8 cellular contexts compared by ENCODE assay signal in genomic region chr3:128726691-128727031, GRCh38. TPM values are rescaled to one million over a fixed set of nuclear protein-coding genes. Genes with fewer than 3 reads are reported as not detected.
DNase-seq lines count a peak whose midpoint lies in the region; ATAC-seq and TF ChIP-seq lines count a peak whose summit lies in the region.

No MANE protein-coding gene starts in this region.

- TF ChIP-seq CTCF in foreskin keratinocyte (conservative IDR thresholded peaks at IDR 0.05) = no peak
- TF ChIP-seq CTCF in neural crest cell (conservative IDR thresholded peaks at IDR 0.05) = no peak

- CTCF ChIA-PET in CD8-positive, alpha-beta memory T cell (lab: Charles Lee) = interaction anchor here (1.0 to 3.2 kb wide), 5 partner anchors 61 to 152 kb away, joined by 3 to 12 read pairs (median 3); no protein-coding TSS in a partner anchor

- H3K36me3 ChIP-seq in CD8-positive, alpha-beta memory T cell (ENCODE audit: insufficient read depth, low read length) = no peaks in the 10 kb centered on the region
- no peaks in the 10 kb centered on the region for H3K36me3 ChIP-seq in subcutaneous abdominal adipose tissue (ENCODE audit: control insufficient read depth in 5 of 5, insufficient read depth in 5 of 5, low read length in 5 of 5)

- H3K27me3 ChIP-seq in CD8-positive, alpha-beta memory T cell (ENCODE audit: insufficient read depth, low read length, poor library complexity, severe bottlenecking) = no peaks in the 10 kb centered on the region
- H3K27me3 ChIP-seq in foreskin keratinocyte (no peaks in the 10 kb centered on the region), subcutaneous abdominal adipose tissue (ENCODE audit: control insufficient read depth in 5 of 5, insufficient read depth in 4 of 5, low read length in 5 of 5) (no peaks in the 10 kb centered on the region)

- peak overlapping the region; percentile 56 to 99 (median 97) for H3K9ac ChIP-seq in subcutaneous abdominal adipose tissue (ENCODE audit: low read length in 5 of 5)

- peaks cover 0 to 17% (median 4%) of the 10 kb centered on the region in 3 donors for H3K36me3 Mint-ChIP-seq in CD8-positive, alpha-beta memory T cell
- no peaks in the 10 kb centered on the region for H3K36me3 Mint-ChIP-seq in neural crest cell (ENCODE audit: low read depth)

- POLR2A ChIA-PET in CD8-positive, alpha-beta memory T cell (lab: Charles Lee) = interaction anchor here (0.6 to 1.1 kb wide), 3 partner anchors 11 to 63 kb away, joined by 3 read pairs; no protein-coding TSS in a partner anchor

- H3K27me3 Mint-ChIP-seq in CD8-positive, alpha-beta memory T cell = peaks cover 0 to 3% of the 10 kb centered on the region in 2 donors
- H3K27me3 Mint-ChIP-seq in neural crest cell (ENCODE audit: low read depth) = peaks cover 3% of the 10 kb centered on the region

- peak overlapping the region; percentile 65 to 96 (median 91) for H3K27ac Mint-ChIP-seq in CD8-positive, alpha-beta memory T cell
- H3K27ac Mint-ChIP-seq in neural crest cell (ENCODE audit: unreplicated experiment) = peak overlapping the region; percentile 96

- peak overlapping the region; percentile 91 for H3K4me3 ChIP-seq in CD8-positive, alpha-beta memory T cell (ENCODE audit: low read length)
- H3K4me3 ChIP-seq in subcutaneous abdominal adipose tissue (ENCODE audit: low read depth in 1 of 5, low read length in 5 of 5) = peak overlapping the region; percentile 90 to 94 (median 93)

- H3K4me1 Mint-ChIP-seq in CD8-positive, alpha-beta memory T cell = peaks cover 51 to 63% (median 62%) of the 10 kb centered on the region in 3 donors
- peaks cover 47% of the 10 kb centered on the region for H3K4me1 Mint-ChIP-seq in neural crest cell

- peaks cover 56% of the 10 kb centered on the region for H3K4me1 ChIP-seq in CD8-positive, alpha-beta memory T cell (ENCODE audit: insufficient read depth, low read length)
- H3K4me1 ChIP-seq in foreskin keratinocyte (peaks cover 7% of the 10 kb centered on the region), subcutaneous abdominal adipose tissue (ENCODE audit: control insufficient read depth in 5 of 5, insufficient read depth in 5 of 5, low read length in 5 of 5) (peaks cover 1 to 54% (median 48%) of the 10 kb centered on the region in 5 donors)

- peak; percentile 16 for ATAC-seq in HG02571 (IDR thresholded peaks at IDR 0.05; ENCODE audit: unreplicated experiment)
- peak; percentile 70 for ATAC-seq in foreskin keratinocyte

- H3K27ac ChIP-seq in CD8-positive, alpha-beta memory T cell (ENCODE audit: low read depth, low read length) = peak overlapping the region; percentile 92
- H3K27ac ChIP-seq in foreskin keratinocyte (peak overlapping the region; percentile 86), subcutaneous abdominal adipose tissue (ENCODE audit: low read depth, low read length) (peak overlapping the region; percentile 99)

- peak; percentile 9 to 58 (median 29) for DNase-seq in CD8-positive, alpha-beta memory T cell
- peak; percentile 6 to 13 (median 9) for DNase-seq in activated naive CD4-positive, alpha-beta T cell (lab: John Stamatoyannopoulos, UW)
- DNase-seq in foreskin keratinocyte (peak; percentile 60 to 77), neural crest cell (ENCODE audit: low read depth, low spot score) (peak; percentile 13), GOT3 (lab: John Stamatoyannopoulos, UW) (no peak)

- no peaks in the 10 kb centered on the region for H3K9me3 ChIP-seq in CD8-positive, alpha-beta memory T cell (ENCODE audit: low read length)
- no peaks in the 10 kb centered on the region for H3K9me3 ChIP-seq in subcutaneous abdominal adipose tissue (ENCODE audit: control insufficient read depth in 5 of 5, low read length in 5 of 5)

- peak overlapping the region; percentile 89 to 99 (median 97) for H3K4me3 Mint-ChIP-seq in CD8-positive, alpha-beta memory T cell
- peak overlapping the region; percentile 94 for H3K4me3 Mint-ChIP-seq in neural crest cell

- no peaks in the 10 kb centered on the region for H3K9me3 Mint-ChIP-seq in CD8-positive, alpha-beta memory T cell
- H3K9me3 Mint-ChIP-seq in neural crest cell = no peaks in the 10 kb centered on the region

TF ChIP-seq in PFSK-1, 5 proteins besides CTCF, POLR2A, EP300 and RAD21:
- TF ChIP-seq FOXP2 (optimal IDR thresholded peaks at IDR 0.05; ENCODE audit: borderline replicate concordance, extremely low read depth, extremely low read length, insufficient read depth) (no peak), SIN3A (IDR thresholded peaks at IDR 0.05; ENCODE audit: borderline replicate concordance, insufficient read depth, low read length) (0 out of 2 replicates have a peak, but pooled peaks have one; percentile 6)

RNA-seq across cellular contexts. Expression of gene RAB7A, which starts 0.7 kb away (rescaled TPM):
- 100 to 1,000 TPM; 260 to 285 TPM for total RNA-seq in CD8-positive, alpha-beta memory T cell
- 206 TPM for polyA plus RNA-seq in CD8-positive, alpha-beta memory T cell
- 175 TPM for polyA plus RNA-seq in PFSK-1 (2012; ENCODE audit: insufficient read length, low read depth)
- total RNA-seq in foreskin keratinocyte (151 and 168 TPM in 2 replicates), neural crest cell (148 and 149 TPM in 2 replicates)
- polyA plus RNA-seq in foreskin keratinocyte = 196 and 232 TPM in 2 replicates
